22 cellular contexts compared by ENCODE assay signal in the genomic region with DNA sequence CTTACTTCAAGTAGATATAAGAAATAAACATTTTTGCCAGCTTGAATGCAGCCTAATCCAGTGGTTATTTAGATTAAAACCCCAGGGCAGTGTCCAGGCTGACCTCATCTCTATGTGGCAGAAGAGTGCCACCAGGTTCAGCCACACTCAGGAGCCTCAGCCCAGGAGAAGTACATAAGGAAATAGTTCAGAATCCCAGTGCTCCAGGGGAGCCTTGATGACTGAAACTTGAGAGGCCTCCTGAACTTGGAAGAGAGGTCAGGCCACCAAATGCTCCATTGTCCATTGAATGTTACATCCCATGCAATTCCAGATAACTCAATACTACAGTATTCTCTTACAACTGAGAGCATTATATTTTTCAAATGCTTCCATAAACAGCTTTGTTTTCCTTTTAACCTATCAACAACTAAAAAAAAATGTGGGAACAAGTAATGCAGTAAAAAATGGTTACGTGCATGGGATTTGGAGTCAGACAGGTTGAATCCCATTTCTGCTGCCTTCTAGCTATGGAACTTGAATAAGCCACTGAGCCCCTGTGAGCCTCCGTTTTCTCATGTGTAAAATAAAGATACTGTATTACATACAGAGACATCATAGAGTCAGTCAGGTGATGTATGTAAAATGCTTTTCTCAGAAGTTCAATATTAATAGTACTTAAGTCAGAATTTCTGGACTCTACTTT.
DNase-seq lines count a peak whose midpoint lies in the region; ATAC-seq and TF ChIP-seq lines count a peak whose summit lies in the region.
"Had no signal": no experiment of that assay in that cellular context is flagged by ENCODE, and none has a peak within 500 bp of the region (broad histone marks: within the 10 kb centered on the region; RNA-seq: fewer than 3 reads in every experiment).

No MANE protein-coding gene starts in this region.

- H3K4me3 ChIP-seq in psoas muscle = no peak overlapping the region
- H3K4me3 ChIP-seq: breast epithelium, heart right ventricle, thyroid gland had no signal

- in situ Hi-C loops in SK-MEL-5 (cut with HindIII; ENCODE audit: low pct_unique_long_range_greater_than_20kb, low sequenced_read_pairs) = no loop called here

- intact Hi-C loops in psoas muscle (cut with DNase I) = no loop called here

- no peaks in the 10 kb centered on the region for H3K9me3 ChIP-seq in psoas muscle
- H3K9me3 ChIP-seq: breast epithelium, heart right ventricle, thyroid gland had no signal

- peaks cover 29% of the 10 kb centered on the region for H3K4me1 ChIP-seq in psoas muscle
- H3K4me1 ChIP-seq: breast epithelium, parathyroid adenoma had no signal

- 83 to 96% (median 85%) methylated on average over 2 of the region's 2 CpGs for WGBS in psoas muscle, 3 donors

- no peaks in the 10 kb centered on the region for H3K27me3 ChIP-seq in psoas muscle (ENCODE audit: insufficient read depth in 3 of 3, low read length in 2 of 3)
- H3K27me3 ChIP-seq: breast epithelium, heart right ventricle, thyroid gland had no signal

- TF ChIP-seq CTCF in psoas muscle (IDR thresholded peaks at IDR 0.05) = no peak

- no peaks in the 10 kb centered on the region for H3K36me3 ChIP-seq in psoas muscle (ENCODE audit: insufficient read depth in 1 of 2, low read depth in 1 of 2)
- H3K36me3 ChIP-seq: breast epithelium, heart right ventricle, thyroid gland had no signal

- DNase-seq in EH (ENCODE audit: low read depth) (peak; percentile 8), SK-MEL-5 (ENCODE audit: low read depth, low spot score) (peak; percentile 47), left lobe of liver (ENCODE audit: low spot score) (no peak), psoas muscle (no peak), RKO (ENCODE audit: low spot score) (no peak)
- DNase-seq: activated CD4-positive, alpha-beta T cell treated with anti-CD3 and anti-CD28 coated beads, Interleukin-2, amount 10 ng/mL, durations not matched to agents 7 days and 5 days; activated naive CD8-positive, alpha-beta T cell treated with anti-CD3 and anti-CD28 coated beads, Interleukin-2, amount 10 ng/mL, durations not matched to agents 7 days and 5 days; CD4-positive, alpha-beta memory T cell; DMS79 treated with DMSO at 0.1 percent for 48 hours; HCEC 1CT; heart right ventricle; NCI-H1092 treated with DMSO at 0.1 percent for 48 hours; NCI-H2107; NCI-H526; stimulated activated CD4-positive, alpha-beta T cell treated with anti-CD3 and anti-CD28 coated beads, Interleukin-2, amount 100 ng/mL, for 24 hours; stimulated activated naive CD8-positive, alpha-beta T cell treated with anti-CD3 and anti-CD28 coated beads, Interleukin-15, Interleukin-2, amounts not matched to agents 100 U/mL and 50 U/mL, for 24 hours; thyroid gland had no signal

- H3K27ac ChIP-seq in psoas muscle = no peak overlapping the region
- H3K27ac ChIP-seq: breast epithelium, heart right ventricle, parathyroid adenoma, thyroid gland had no signal

- ATAC-seq in left lobe of liver (peak; percentile 36), psoas muscle (peak in 3 of 4 donors; percentile 23 to 42 (median 36)), HG02870 (IDR thresholded peaks at IDR 0.05; ENCODE audit: unreplicated experiment) (no peak), HG03139 (IDR thresholded peaks at IDR 0.05; ENCODE audit: unreplicated experiment) (no peak), HG02852 (IDR thresholded peaks at IDR 0.05; ENCODE audit: unreplicated experiment) (no peak)
- ATAC-seq: stimulated activated naive CD8-positive, alpha-beta T cell treated with anti-CD3 and anti-CD28 coated beads, Interleukin-15, Interleukin-2, amounts not matched to agents 100 U/mL and 50 U/mL, for 24 hours had no signal

Comparison
In these comparisons a context has a peak if more than half of its experiments do, and no peak if none do; other contexts are left out.
1. DNase-seq: peak in EH (single experiment) and SK-MEL-5 (single experiment); none in left lobe of liver (single experiment), psoas muscle (0 of 2) and RKO (single experiment).
2. ATAC-seq: peak in left lobe of liver (single experiment) and psoas muscle (3 of 4); none in HG02870 (single experiment), HG03139 (single experiment) and HG02852 (single experiment).